ENCODE assay signal across 9 cellular contexts in the genomic region with DNA sequence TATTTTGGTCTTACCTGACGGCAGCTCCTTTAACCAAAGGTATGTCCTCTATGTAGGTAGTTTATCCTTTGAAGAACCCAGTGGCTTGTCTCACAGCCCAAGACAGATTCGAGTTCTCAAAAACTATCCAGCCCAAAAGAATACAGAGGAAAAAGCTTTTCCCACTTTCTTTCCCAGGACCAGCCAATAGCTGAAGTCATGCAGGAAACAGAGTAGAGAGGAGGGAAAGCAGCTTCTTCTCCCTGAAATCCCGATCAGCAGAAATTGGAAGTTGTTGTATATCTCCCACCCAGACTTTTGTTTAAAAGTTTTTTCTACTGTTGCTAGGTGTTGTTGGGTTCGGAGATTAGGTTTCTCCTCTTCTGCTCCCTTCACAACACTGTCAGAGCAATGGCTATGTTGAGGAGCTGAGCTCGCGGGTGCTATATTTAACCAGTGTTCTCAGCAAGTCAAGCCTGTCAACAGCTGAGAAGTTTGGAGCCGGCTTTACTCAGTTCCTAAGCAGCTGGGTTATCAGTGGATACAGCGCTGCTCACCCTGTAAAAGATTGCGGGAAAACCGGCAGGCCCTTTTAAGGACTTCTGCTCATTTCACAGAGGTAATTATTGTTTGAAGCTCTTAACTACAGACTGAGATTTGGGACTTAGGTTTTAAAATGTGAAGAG. TPM values are rescaled to one million over a fixed set of nuclear protein-coding genes. Genes with fewer than 3 reads are reported as not detected.
DNase-seq lines count a peak whose midpoint lies in the region; ATAC-seq and TF ChIP-seq lines count a peak whose summit lies in the region.
"Had no signal": no experiment of that assay in that cellular context is flagged by ENCODE, and none has a peak within 500 bp of the region (broad histone marks: within the 10 kb centered on the region; RNA-seq: fewer than 3 reads in every experiment).

A gene with protein sequence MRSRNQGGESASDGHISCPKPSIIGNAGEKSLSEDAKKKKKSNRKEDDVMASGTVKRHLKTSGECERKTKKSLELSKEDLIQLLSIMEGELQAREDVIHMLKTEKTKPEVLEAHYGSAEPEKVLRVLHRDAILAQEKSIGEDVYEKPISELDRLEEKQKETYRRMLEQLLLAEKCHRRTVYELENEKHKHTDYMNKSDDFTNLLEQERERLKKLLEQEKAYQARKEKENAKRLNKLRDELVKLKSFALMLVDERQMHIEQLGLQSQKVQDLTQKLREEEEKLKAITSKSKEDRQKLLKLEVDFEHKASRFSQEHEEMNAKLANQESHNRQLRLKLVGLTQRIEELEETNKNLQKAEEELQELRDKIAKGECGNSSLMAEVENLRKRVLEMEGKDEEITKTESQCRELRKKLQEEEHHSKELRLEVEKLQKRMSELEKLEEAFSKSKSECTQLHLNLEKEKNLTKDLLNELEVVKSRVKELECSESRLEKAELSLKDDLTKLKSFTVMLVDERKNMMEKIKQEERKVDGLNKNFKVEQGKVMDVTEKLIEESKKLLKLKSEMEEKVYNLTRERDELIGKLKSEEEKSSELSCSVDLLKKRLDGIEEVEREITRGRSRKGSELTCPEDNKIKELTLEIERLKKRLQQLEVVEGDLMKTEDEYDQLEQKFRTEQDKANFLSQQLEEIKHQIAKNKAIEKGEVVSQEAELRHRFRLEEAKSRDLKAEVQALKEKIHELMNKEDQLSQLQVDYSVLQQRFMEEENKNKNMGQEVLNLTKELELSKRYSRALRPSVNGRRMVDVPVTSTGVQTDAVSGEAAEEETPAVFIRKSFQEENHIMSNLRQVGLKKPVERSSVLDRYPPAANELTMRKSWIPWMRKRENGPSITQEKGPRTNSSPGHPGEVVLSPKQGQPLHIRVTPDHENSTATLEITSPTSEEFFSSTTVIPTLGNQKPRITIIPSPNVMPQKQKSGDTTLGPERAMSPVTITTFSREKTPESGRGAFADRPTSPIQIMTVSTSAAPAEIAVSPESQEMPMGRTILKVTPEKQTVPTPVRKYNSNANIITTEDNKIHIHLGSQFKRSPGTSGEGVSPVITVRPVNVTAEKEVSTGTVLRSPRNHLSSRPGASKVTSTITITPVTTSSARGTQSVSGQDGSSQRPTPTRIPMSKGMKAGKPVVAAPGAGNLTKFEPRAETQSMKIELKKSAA (N-terminal part only) (minus strand): TSS at position 401 of the 665 bp plus-strand sequence. CDS start 78,828 bp downstream, outside the sequence.

- ATAC-seq in GM19452 (IDR thresholded peaks at IDR 0.05; ENCODE audit: unreplicated experiment): no peak
- no peak for ATAC-seq in GM21529 (IDR thresholded peaks at IDR 0.05; ENCODE audit: unreplicated experiment)

- H3K4me1 ChIP-seq in ascending aorta (peaks cover 0 to 10% of the 10 kb centered on the region in 2 donors), right atrium auricular region (peaks cover 0 to 47% of the 10 kb centered on the region in 2 donors), rectal smooth muscle tissue (ENCODE audit: control insufficient read depth, insufficient read depth, low read length) (peaks cover 4% of the 10 kb centered on the region)

- DNase-seq in GM12865 (ENCODE audit: low read depth) (peak; percentile 18), ascending aorta (ENCODE audit: low spot score in 2 of 2) (peak; percentile 43 to 89), right atrium auricular region (ENCODE audit: low spot score) (peak; percentile 89), COLO668 (lab: John Stamatoyannopoulos, UW; ENCODE audit: unreplicated experiment) (no peak)
- DNase-seq in stimulated activated CD4-positive, alpha-beta T cell treated with anti-CD3 and anti-CD28 coated beads, Interleukin-4, amount 100 ng/mL, for 1 hour: no peak
- DNase-seq: NCI-H1092 had no signal

- H3K9ac ChIP-seq in rectal smooth muscle tissue (ENCODE audit: low read length): peak within 1 kb of the TSS; percentile 36

- no peak within 1 kb of the TSS for H3K4me3 ChIP-seq in GM12865 (ENCODE audit: low read depth, low read length)
- peak within 1 kb of the TSS; percentile 49 to 62 for H3K4me3 ChIP-seq in ascending aorta
- peak within 1 kb of the TSS; percentile 54 to 72 for H3K4me3 ChIP-seq in right atrium auricular region
- peak within 1 kb of the TSS; percentile 41 for H3K4me3 ChIP-seq in rectal smooth muscle tissue (ENCODE audit: low read length)

- H3K36me3 ChIP-seq in ascending aorta (no peaks in the 10 kb centered on the region), right atrium auricular region (no peaks in the 10 kb centered on the region), rectal smooth muscle tissue (ENCODE audit: control insufficient read depth, insufficient read depth, low read length) (no peaks in the 10 kb centered on the region)

- no peak for TF ChIP-seq CTCF in GM12865 (IDR thresholded peaks at IDR 0.05; ENCODE audit: insufficient read depth, low read depth, low read length, missing control alignments)
- no peak for TF ChIP-seq CTCF in ascending aorta (IDR thresholded peaks at IDR 0.05)
- no peak for TF ChIP-seq CTCF in right atrium auricular region (IDR thresholded peaks at IDR 0.05)

- H3K27ac ChIP-seq in ascending aorta (peak within 1 kb of the TSS; percentile 78 to 86), right atrium auricular region (peak within 1 kb of the TSS; percentile 94 to 96), rectal smooth muscle tissue (ENCODE audit: low read depth, low read length) (peak within 1 kb of the TSS; percentile 94)

- H3K9me3 ChIP-seq in ascending aorta (no peaks in the 10 kb centered on the region), right atrium auricular region (no peaks in the 10 kb centered on the region)

- intact Hi-C loops in ascending aorta (cut with DNase I): loop anchor here (1.0 kb wide), 1 partner anchor 91 kb away; no protein-coding TSS in a partner anchor

- H3K27me3 ChIP-seq in ascending aorta (no peaks in the 10 kb centered on the region), right atrium auricular region (no peaks in the 10 kb centered on the region), rectal smooth muscle tissue (ENCODE audit: control insufficient read depth, insufficient read depth, low read length) (no peaks in the 10 kb centered on the region)

RNA-seq across cellular contexts. Expression of the gene that starts here (rescaled TPM):
- total RNA-seq in ascending aorta (13.6 TPM), right atrium auricular region (100 to 1,000 TPM in 1 of 2 donors, 10 to 100 TPM in 1; 78.2 to 117 TPM)

Comparison
In these comparisons a context has a peak if more than half of its experiments do, and no peak if none do; other contexts are left out.
1. DNase-seq: peak in GM12865 (single experiment), ascending aorta (2 of 2) and right atrium auricular region (single experiment); none in stimulated activated CD4-positive, alpha-beta T cell treated with anti-CD3 and anti-CD28 coated beads, Interleukin-4, amount 100 ng/mL, for 1 hour (single experiment) and COLO668 (single experiment).
2. Peak in every context shown above with its lines, with median percentiles within 50 percentile points of each other: H3K27ac ChIP-seq.